Comparison of ENCODE assay signal across 1 cellular context in the genomic region with DNA sequence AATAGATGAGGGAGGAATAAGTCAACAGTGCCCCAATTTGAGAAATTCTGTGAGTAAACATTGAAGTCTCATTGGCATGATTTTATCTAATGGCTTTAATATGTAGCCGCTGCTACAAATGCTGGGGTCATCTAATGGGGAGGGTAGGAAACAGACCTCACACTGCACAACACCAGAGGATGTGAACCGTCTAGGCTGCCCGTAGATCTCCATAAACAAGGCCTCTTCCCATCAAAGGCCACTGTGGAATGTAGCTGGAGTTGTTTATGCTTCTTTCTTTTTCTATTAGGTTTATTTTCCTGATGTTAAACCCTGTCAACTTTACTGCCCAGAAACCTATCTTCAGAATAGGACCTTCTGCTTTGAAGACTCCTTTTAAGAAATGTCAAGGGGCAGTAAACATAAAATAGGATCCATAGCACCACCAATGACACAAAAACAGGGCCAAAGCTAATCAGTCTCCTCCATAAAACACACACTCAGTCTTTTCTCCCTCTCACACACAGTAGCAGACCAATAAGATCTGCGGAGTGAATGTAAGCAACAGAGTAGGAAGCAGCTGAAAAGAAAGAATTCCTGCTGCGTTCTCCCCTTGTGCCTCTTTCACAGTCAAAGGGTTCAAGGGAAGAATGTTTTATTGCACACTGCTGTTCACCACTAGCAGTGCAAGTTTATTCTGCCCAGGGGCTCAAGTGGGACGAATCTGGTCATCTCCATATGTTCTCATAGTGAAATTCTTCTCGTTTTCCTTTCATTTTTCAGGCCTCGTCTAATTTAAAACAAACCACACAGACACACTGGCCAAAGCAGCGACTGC.
TF ChIP-seq lines count a peak whose summit lies in the region.

No MANE protein-coding gene starts in this region.

TF ChIP-seq in endothelial cell of umbilical vein, 7 proteins besides CTCF, POLR2A, EP300 and RAD21:
- TF ChIP-seq MYC (IDR thresholded peaks at IDR 0.05; ENCODE audit: low read depth, low read length) (no peak), POLR2AphosphoS5 (IDR thresholded peaks at IDR 0.05; ENCODE audit: insufficient read depth, low read depth, low read length) (no peak), JUN (IDR thresholded peaks at IDR 0.05; ENCODE audit: borderline replicate concordance, insufficient read depth, insufficient read length, low read depth) (no peak), FOS (IDR thresholded peaks at IDR 0.05; ENCODE audit: borderline replicate concordance, insufficient read depth, low read length) (no peak), EZH2 (IDR thresholded peaks at IDR 0.05; ENCODE audit: borderline replicate concordance, low read depth, low read length, severe bottlenecking) (no peak), GATA2 (IDR thresholded peaks at IDR 0.05; ENCODE audit: insufficient read depth, insufficient read length, low read depth, low read length) (no peak)
- TF ChIP-seq, protein P1, sequence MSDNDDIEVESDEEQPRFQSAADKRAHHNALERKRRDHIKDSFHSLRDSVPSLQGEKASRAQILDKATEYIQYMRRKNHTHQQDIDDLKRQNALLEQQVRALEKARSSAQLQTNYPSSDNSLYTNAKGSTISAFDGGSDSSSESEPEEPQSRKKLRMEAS (IDR thresholded peaks at IDR 0.05; ENCODE audit: insufficient read depth, insufficient read length), result no peak
TF ChIP-seq in endothelial cell of umbilical vein: peak in this region for 0.
